9 cellular contexts compared by ENCODE assay signal in the genomic region with DNA sequence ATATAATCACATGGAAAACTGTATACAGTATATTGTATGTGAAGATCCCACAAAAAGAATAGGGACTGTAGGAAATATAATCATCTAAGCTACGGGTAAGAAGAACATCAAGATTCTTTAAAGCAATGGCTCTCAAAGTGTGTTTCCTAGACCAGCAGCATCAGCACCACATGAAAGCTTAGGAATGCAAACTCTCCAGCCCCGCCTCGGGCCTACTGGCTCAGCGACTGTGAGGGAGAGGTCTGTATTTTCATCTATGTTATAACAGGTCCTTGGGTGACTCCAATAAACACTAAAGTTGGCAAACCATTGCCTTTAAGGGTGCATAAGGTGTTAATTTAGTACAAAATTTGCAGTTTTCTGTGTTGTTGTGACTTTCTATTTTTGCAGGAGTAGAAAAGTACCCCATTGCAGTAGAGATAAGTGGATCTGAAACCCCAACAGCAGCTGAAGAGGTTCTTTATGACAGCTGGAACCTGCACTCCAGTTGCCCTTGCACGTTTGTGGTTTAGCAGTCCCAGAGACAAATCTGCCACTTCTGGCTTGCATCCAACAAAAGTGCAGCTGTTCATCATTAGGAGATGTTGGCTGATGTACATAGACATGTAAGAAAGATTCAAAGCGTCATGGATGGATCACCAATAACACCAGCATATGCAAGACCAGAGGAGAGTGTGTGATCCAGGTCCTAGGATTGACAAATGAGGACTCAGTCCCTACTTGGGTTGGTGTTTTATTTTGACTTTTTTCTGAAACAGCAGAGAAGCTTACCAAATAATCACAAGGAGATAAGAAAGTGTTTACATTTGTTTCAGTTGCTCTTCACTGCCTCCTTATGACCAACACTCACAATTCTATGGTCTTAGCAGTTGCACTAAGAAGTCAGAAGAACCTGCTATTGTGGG. TPM values are rescaled to one million over a fixed set of nuclear protein-coding genes. Genes with fewer than 3 reads are reported as not detected.
DNase-seq lines count a peak whose midpoint lies in the region; ATAC-seq and TF ChIP-seq lines count a peak whose summit lies in the region.
"Had no signal": no experiment of that assay in that cellular context is flagged by ENCODE, and none has a peak within 500 bp of the region (broad histone marks: within the 10 kb centered on the region; RNA-seq: fewer than 3 reads in every experiment).

No MANE protein-coding gene starts in this region.

- H3K27ac Mint-ChIP-seq in dendritic cell treated with granulocyte-macrophage colony-stimulating factor and Interleukin-4, amounts not matched to agents 40 ng/mL and 50 ng/mL, for 4 days: peak overlapping the region; percentile 65

- peaks cover 68% of the 10 kb centered on the region for H3K4me1 Mint-ChIP-seq in dendritic cell treated with granulocyte-macrophage colony-stimulating factor and Interleukin-4, amounts not matched to agents 40 ng/mL and 50 ng/mL, for 4 days (ENCODE audit: low read depth)

- H3K36me3 Mint-ChIP-seq in dendritic cell treated with granulocyte-macrophage colony-stimulating factor and Interleukin-4, amounts not matched to agents 40 ng/mL and 50 ng/mL, for 4 days (ENCODE audit: low read depth): no peaks in the 10 kb centered on the region

- H3K4me3 Mint-ChIP-seq in dendritic cell treated with granulocyte-macrophage colony-stimulating factor and Interleukin-4, amounts not matched to agents 40 ng/mL and 50 ng/mL, for 4 days: no peak overlapping the region

- ATAC-seq in HG02852 (IDR thresholded peaks at IDR 0.05; ENCODE audit: unreplicated experiment): peak; percentile 95
- ATAC-seq in left ventricle myocardium superior: no peak
- no peak for ATAC-seq in gastroesophageal sphincter

- H3K4me1 ChIP-seq in gastroesophageal sphincter: no peaks in the 10 kb centered on the region

- no peak for TF ChIP-seq POLR2A in gastroesophageal sphincter (IDR thresholded peaks at IDR 0.05)

- peak; percentile 17 for DNase-seq in activated CD4-positive, alpha-beta T cell treated with anti-CD3 and anti-CD28 coated beads, Interleukin-2, amount 50 U/mL, for 1 hour
- DNase-seq in activated CD4-positive, alpha-beta T cell treated with anti-CD3 and anti-CD28 coated beads for 1 hour: no peak
- DNase-seq in NCI-H187 (lab: John Stamatoyannopoulos, UW) (peak; percentile 89 to 95), left ventricle myocardium superior (no peak), COLO829 (ENCODE audit: low spot score) (no peak)

- no peaks in the 10 kb centered on the region for H3K9me3 Mint-ChIP-seq in dendritic cell treated with granulocyte-macrophage colony-stimulating factor and Interleukin-4, amounts not matched to agents 40 ng/mL and 50 ng/mL, for 4 days

- no peaks in the 10 kb centered on the region for H3K36me3 ChIP-seq in gastroesophageal sphincter

- no peak overlapping the region for H3K27ac ChIP-seq in gastroesophageal sphincter
- H3K27ac ChIP-seq: C4-2B had no signal

- no peak for TF ChIP-seq EP300 in gastroesophageal sphincter (IDR thresholded peaks at IDR 0.05)

- WGBS in gastroesophageal sphincter (ENCODE audit: low coverage in 1 of 2), 2 donors: 34 to 45% methylated on average over 5 to 6 of the region's 6 CpGs

- intact Hi-C loops in dendritic cell treated with granulocyte-macrophage colony-stimulating factor and Interleukin-4, amounts not matched to agents 40 ng/mL and 50 ng/mL, for 4 days (cut with micrococcal nuclease): no loop called here
- intact Hi-C loops in left ventricle myocardium superior (cut with micrococcal nuclease): no loop called here

- H3K27me3 Mint-ChIP-seq in dendritic cell treated with granulocyte-macrophage colony-stimulating factor and Interleukin-4, amounts not matched to agents 40 ng/mL and 50 ng/mL, for 4 days: no peaks in the 10 kb centered on the region

- no peak for TF ChIP-seq CTCF in gastroesophageal sphincter (IDR thresholded peaks at IDR 0.05)

- H3K4me3 ChIP-seq in gastroesophageal sphincter: no peak overlapping the region

- H3K9me3 ChIP-seq in gastroesophageal sphincter: peaks cover 0 to 5% (median 0%) of the 10 kb centered on the region in 3 donors

- H3K27me3 ChIP-seq in gastroesophageal sphincter: no peaks in the 10 kb centered on the region

RNA-seq across cellular contexts. Expression of a gene that starts 15.9 kb away (rescaled TPM):
- total RNA-seq in left ventricle myocardium superior: 23.6 TPM
- 10 to 100 TPM; 28.9 to 44.1 (median 31.9) TPM for total RNA-seq in gastroesophageal sphincter

RNA-seq across cellular contexts. Expression of a gene that starts 42.7 kb away (rescaled TPM):
- total RNA-seq in left ventricle myocardium superior (6.3 TPM), gastroesophageal sphincter (10 to 100 TPM; 13.1 to 23.7 (median 20.5) TPM)

Comparison
In these comparisons a context has a peak if more than half of its experiments do, and no peak if none do; other contexts are left out.
1. DNase-seq: peak in activated CD4-positive, alpha-beta T cell treated with anti-CD3 and anti-CD28 coated beads, Interleukin-2, amount 50 U/mL, for 1 hour (single experiment) and NCI-H187 (2 of 2); none in activated CD4-positive, alpha-beta T cell treated with anti-CD3 and anti-CD28 coated beads for 1 hour (single experiment), left ventricle myocardium superior (single experiment) and COLO829 (single experiment).